Comparison of ENCODE assay signal across 8 cellular contexts in genomic region chr1:154607748-154608521, GRCh38. TPM values are rescaled to one million over a fixed set of nuclear protein-coding genes. Genes with fewer than 3 reads are reported as not detected.
DNase-seq lines count a peak whose midpoint lies in the region; ATAC-seq, FAIRE-seq and TF ChIP-seq lines count a peak whose summit lies in the region.

Gene ADAR, minus strand, starts transcription at chr1:154608186. Its CDS starts 180 bp downstream, at chr1:154608006.

- peak within 1 kb of the TSS; percentile 97 for H3K9ac ChIP-seq in HepG2 (ENCODE audit: insufficient read depth, low read depth, low read length)

- H3K4me3 Mint-ChIP-seq in activated CD4-positive, alpha-beta T cell treated with anti-CD3 and anti-CD28 coated beads, Interleukin-2, amount 10 ng/mL, durations not matched to agents 7 days and 5 days = peak within 1 kb of the TSS; percentile 89

- peaks cover 72% of the 10 kb centered on the region for H3K4me1 Mint-ChIP-seq in activated CD4-positive, alpha-beta T cell treated with anti-CD3 and anti-CD28 coated beads, Interleukin-2, amount 10 ng/mL, durations not matched to agents 7 days and 5 days

- TF ChIP-seq POLR2A in GM18951 (IDR thresholded peaks at IDR 0.05; ENCODE audit: extremely low read depth, insufficient read depth, insufficient read length) = peak; percentile 82
- peak; percentile 31 to 39; a peak in 2 of 4 replicates for TF ChIP-seq POLR2A in HepG2 (IDR thresholded peaks at IDR 0.05; ENCODE audit: insufficient read depth in 1 of 2, low read depth in 2 of 2, low read length in 2 of 2)

- WGBS in HepG2 (ENCODE audit: low lambda C conversion rate) = under 1% methylated on average over 16 of the region's 61 CpGs

- H3K9me3 Mint-ChIP-seq in activated CD4-positive, alpha-beta T cell treated with anti-CD3 and anti-CD28 coated beads, Interleukin-2, amount 10 ng/mL, durations not matched to agents 7 days and 5 days = no peaks in the 10 kb centered on the region

- intact Hi-C loops in HepG2 (cut with micrococcal nuclease; ENCODE audit: unreplicated experiment) = loop anchor here (5.0 kb wide), 1 partner anchor 51 kb away; the partner anchor contains the start of gene UBE2Q1

- H3K4me3 ChIP-seq in AG09309 (ENCODE audit: control insufficient read depth, low read depth, low read length) (peak within 1 kb of the TSS; percentile 52), HepG2 (replicated peaks in 1 of 3; ENCODE audit: insufficient read depth in 1 of 3, low read depth in 2 of 3, low read length in 3 of 3) (peak within 1 kb of the TSS; percentile 59 to 98 (median 87))

- peaks cover 42% of the 10 kb centered on the region for H3K36me3 Mint-ChIP-seq in activated CD4-positive, alpha-beta T cell treated with anti-CD3 and anti-CD28 coated beads, Interleukin-2, amount 10 ng/mL, durations not matched to agents 7 days and 5 days (ENCODE audit: low read depth)

- POLR2A ChIA-PET in activated CD4-positive, alpha-beta T cell treated with anti-CD3 and anti-CD28 coated beads, Interleukin-2, amount 10 ng/mL, durations not matched to agents 7 days and 5 days (lab: Charles Lee) = interaction anchor here (0.9 kb wide), 1 partner anchor 14 kb away, joined by 4 read pairs; no protein-coding TSS in a partner anchor
- POLR2A ChIA-PET in HepG2 (lab: Yijun Ruan, JAX) = interaction anchor here (0.6 to 1.4 kb wide), 7 partner anchors 19 to 1759 kb away, joined by 3 to 13 read pairs (median 3); no protein-coding TSS in a partner anchor

- peaks cover 37% of the 10 kb centered on the region for H4K20me1 ChIP-seq in HepG2 (ENCODE audit: insufficient read depth, low read length)

- 0 out of 4 replicates have a peak, but pooled peaks of 1 of the 2 experiments have one; percentile 9 for TF ChIP-seq EP300 in HepG2 (IDR thresholded peaks at IDR 0.05; ENCODE audit: low read depth in 2 of 2, low read length in 2 of 2)
- TF ChIP-seq EP300 in HepG2 (CRISPR knock-in tag; IDR thresholded peaks at IDR 0.05; ENCODE audit: borderline replicate concordance) = no peak

- no peak within 1 kb of the TSS for H2AFZ ChIP-seq in HepG2 (ENCODE audit: low read length)

- TF ChIP-seq CTCF in AG09309 (IDR thresholded peaks at IDR 0.05; ENCODE audit: control insufficient read depth, insufficient read depth, low read depth, low read length, missing control alignments) (no peak), HepG2 (CRISPR knock-in tag; IDR thresholded peaks at IDR 0.05) (no peak)

- H3K9me3 ChIP-seq in HepG2 (ENCODE audit: low read length) = no peaks in the 10 kb centered on the region

- peaks cover 52% of the 10 kb centered on the region for H3K4me1 ChIP-seq in HepG2 (ENCODE audit: insufficient read depth, low read length)

- peak within 1 kb of the TSS; percentile 96 for H3K27ac Mint-ChIP-seq in activated CD4-positive, alpha-beta T cell treated with anti-CD3 and anti-CD28 coated beads, Interleukin-2, amount 10 ng/mL, durations not matched to agents 7 days and 5 days

- in situ Hi-C loops in GM18951 (cut with MboI; ENCODE audit: low sequenced_read_pairs, unreplicated experiment) (no loop called here), HepG2 (cut with HindIII; ENCODE audit: extremely low pct_ligation_motif_present, low pct_unique_long_range_greater_than_20kb) (no loop called here)

- peak; percentile 49; the same call in 1 of the 2 replicates for TF ChIP-seq RAD21 in HepG2 (CRISPR knock-in tag; IDR thresholded peaks at IDR 0.05)

- BruUV-seq in HepG2 (replicated peaks; lab: Mats Ljungman, UMichigan) = no TSS peak

- no peaks in the 10 kb centered on the region for H3K27me3 Mint-ChIP-seq in activated CD4-positive, alpha-beta T cell treated with anti-CD3 and anti-CD28 coated beads, Interleukin-2, amount 10 ng/mL, durations not matched to agents 7 days and 5 days

- H3K4me2 ChIP-seq in HepG2 (ENCODE audit: low read depth, low read length) = peak within 1 kb of the TSS; percentile 73

- peaks cover 89% of the 10 kb centered on the region for H3K79me2 ChIP-seq in HepG2 (ENCODE audit: insufficient read depth, low read length)

- DNase-seq in AG09309 (ENCODE audit: low read depth) = peak; percentile 98
- DNase-seq in NCI-H510A (lab: John Stamatoyannopoulos, UW) = peak; percentile 87
- peak; percentile 97 for DNase-seq in activated CD4-positive, alpha-beta T cell treated with anti-CD3 and anti-CD28 coated beads, Interleukin-2, amount 10 ng/mL, durations not matched to agents 7 days and 5 days
- peak; percentile 96 for DNase-seq in dedifferentiated amniotic fluid mesenchymal stem cell (ENCODE audit: extremely low spot score)
- DNase-seq in HepG2 (ENCODE audit: low spot score) = peak; percentile 93
- DNase-seq in stimulated activated CD4-positive, alpha-beta T cell treated with anti-CD3 and anti-CD28 coated beads, Interleukin-2, amount 100 ng/mL, for 48 hours = peak; percentile 80 to 84

- H3K27ac ChIP-seq in HepG2 (ENCODE audit: extremely low read length, insufficient read depth, low read length) = peak within 1 kb of the TSS; percentile 98

- ATAC-seq in HG03342 (IDR thresholded peaks at IDR 0.05; ENCODE audit: unreplicated experiment) (peak; percentile 65), HepG2 (peak; percentile 86)

- CTCF ChIA-PET in activated CD4-positive, alpha-beta T cell treated with anti-CD3 and anti-CD28 coated beads, Interleukin-2, amount 10 ng/mL, durations not matched to agents 7 days and 5 days (lab: Charles Lee) = interaction anchor here (0.6 to 1.1 kb wide), 5 partner anchors 16 to 378 kb away, joined by 3 to 6 read pairs (median 4); no protein-coding TSS in a partner anchor
- CTCF ChIA-PET in HepG2 (lab: Yijun Ruan, JAX; ENCODE audit: low intra/inter-chr PET ratio, low total read pairs) = no interaction called here

- H3K27me3 ChIP-seq in HepG2 (ENCODE audit: control insufficient read depth in 1 of 2, insufficient read depth in 2 of 2, low read length in 2 of 2) = no peaks in the 10 kb centered on the region; a peak in 1 of 5 replicates

- peaks cover 0 to 14% of the 10 kb centered on the region in 2 experiments; a peak in 1 of 5 replicates for H3K36me3 ChIP-seq in HepG2 (replicated peaks in 1 of 2; ENCODE audit: control insufficient read depth in 1 of 2, insufficient read depth in 2 of 2, low read length in 2 of 2)

- FAIRE-seq in HepG2 (lab: Jason Lieb, UNC) = peak; percentile 83

TF ChIP-seq in HepG2, 621 proteins besides CTCF, POLR2A, EP300 and RAD21 (continues in another document):
- peak; percentile 28; the same call in 1 of the 2 replicates for TF ChIP-seq ZNF224 (CRISPR knock-in tag; IDR thresholded peaks at IDR 0.05)
- TF ChIP-seq HNRNPL (IDR thresholded peaks at IDR 0.05; ENCODE audit: low read depth, low read length) = no peak
- TF ChIP-seq ZNF274 (CRISPR knock-in tag; IDR thresholded peaks at IDR 0.05) = no peak; the same call in 1 of the 2 replicates
- no peak for TF ChIP-seq STAG1 (CRISPR knock-in tag; IDR thresholded peaks at IDR 0.05)
- TF ChIP-seq ZNF30 (CRISPR knock-in tag; IDR thresholded peaks at IDR 0.05) = no peak
- TF ChIP-seq GTF3A (CRISPR knock-in tag; conservative IDR thresholded peaks at IDR 0.05) = no peak
- TF ChIP-seq ATRX (CRISPR knock-in tag; IDR thresholded peaks at IDR 0.05; ENCODE audit: borderline replicate concordance) = no peak
- TF ChIP-seq CCDC6 (CRISPR knock-in tag; IDR thresholded peaks at IDR 0.05) = no peak
- TF ChIP-seq ZNF350 (CRISPR knock-in tag; IDR thresholded peaks at IDR 0.05; ENCODE audit: borderline replicate concordance, low read depth) = no peak; the same call in 1 of the 2 replicates
- TF ChIP-seq ZNF616 (CRISPR knock-in tag; IDR thresholded peaks at IDR 0.05; ENCODE audit: low read depth) = no peak
- peak; percentile 68; the same call in 1 of the 2 replicates for TF ChIP-seq ARNT2 (CRISPR knock-in tag; IDR thresholded peaks at IDR 0.05; ENCODE audit: low read depth)
- no peak; the same call in 1 of the 2 replicates for TF ChIP-seq NR2F6 (IDR thresholded peaks at IDR 0.05)
- TF ChIP-seq NR2F6 (CRISPR knock-in tag; IDR thresholded peaks at IDR 0.05) = no peak
- no peak for TF ChIP-seq ZNF460 (CRISPR knock-in tag; IDR thresholded peaks at IDR 0.05; ENCODE audit: borderline replicate concordance)
- TF ChIP-seq TRIM24 (CRISPR knock-in tag; IDR thresholded peaks at IDR 0.05) = no peak
- no peak for TF ChIP-seq JDP2 (CRISPR knock-in tag; IDR thresholded peaks at IDR 0.05; ENCODE audit: borderline replicate concordance)
- no peak for TF ChIP-seq SOX13 (IDR thresholded peaks at IDR 0.05)
- TF ChIP-seq SOX13 (CRISPR knock-in tag; conservative IDR thresholded peaks at IDR 0.05 in 1 of 2, IDR thresholded peaks at IDR 0.05 in 1 of 2) = no peak; a peak in 1 of 4 replicates
- TF ChIP-seq ZNF724P (CRISPR knock-in tag; IDR thresholded peaks at IDR 0.05; ENCODE audit: borderline replicate concordance) = no peak

RNA-seq across cellular contexts. Expression of gene ADAR, which starts in this region (rescaled TPM):
- 100 to 1,000 TPM; 384 to 394 TPM for total RNA-seq in activated CD4-positive, alpha-beta T cell treated with anti-CD3 and anti-CD28 coated beads, Interleukin-2, amount 10 ng/mL, durations not matched to agents 7 days and 5 days
- total RNA-seq in HepG2 (2016; rRNA removed; fragmentation: Illumina TruSeq; extraction: Trizol) = 70.8 and 94.6 TPM in 2 replicates
- 9.0 and 11.2 TPM in 2 replicates for total RNA-seq in HepG2 (2016; cell fraction: cytosol; rRNA removed; fragmentation: Illumina TruSeq; extraction: Trizol; ENCODE audit: low read depth)
- total RNA-seq in HepG2 (2016; cell fraction: insoluble cytoplasmic fraction; rRNA removed; fragmentation: Illumina TruSeq; extraction: Trizol) = 68.0 and 86.8 TPM in 2 replicates
- total RNA-seq in HepG2 (2016; cell fraction: membrane; rRNA removed; fragmentation: Illumina TruSeq; extraction: Trizol) = 39.0 and 39.7 TPM in 2 replicates
- 58.4 and 70.1 TPM in 2 replicates for total RNA-seq in HepG2 (2016; cell fraction: nucleus; rRNA removed; fragmentation: Illumina TruSeq; extraction: Trizol)
- 78.6 and 86.2 TPM in 2 replicates for polyA plus RNA-seq in HepG2 (2011; rRNA removed)
- 50.2 and 58.9 TPM in 2 replicates for polyA plus RNA-seq in HepG2 (2011; cell fraction: cytosol; rRNA removed)
- polyA plus RNA-seq in HepG2 (2011; cell fraction: nucleus; rRNA removed) = 99.9 and 117 TPM in 2 replicates
- 46.2 and 48.4 TPM in 2 replicates for polyA plus RNA-seq in HepG2 (2012)
- polyA plus RNA-seq in HepG2 (2016; cell fraction: cytosol; fragmentation: Illumina TruSeq; extraction: Trizol; ENCODE audit: low read depth) = 2.9 and 3.4 TPM in 2 replicates
- polyA plus RNA-seq in HepG2 (2016; cell fraction: insoluble cytoplasmic fraction; fragmentation: Illumina TruSeq; extraction: Trizol; ENCODE audit: low read depth) = 65.0 and 73.2 TPM in 2 replicates
- polyA plus RNA-seq in HepG2 (2016; cell fraction: membrane; fragmentation: Illumina TruSeq; extraction: Trizol; ENCODE audit: low read depth) = 14.8 and 16.7 TPM in 2 replicates
- 73.4 and 80.3 TPM in 2 replicates for polyA plus RNA-seq in HepG2 (2016; cell fraction: nucleus; fragmentation: Illumina TruSeq; extraction: Trizol; ENCODE audit: insufficient read depth, low read depth)
- 183 and 405 TPM in 2 replicates for polyA minus RNA-seq in HepG2 (2011; rRNA and poly(A)+ RNA removed; ENCODE audit: low replicate concordance)
- polyA minus RNA-seq in HepG2 (2011; cell fraction: cytosol; rRNA and poly(A)+ RNA removed) = 60.8 and 69.1 TPM in 2 replicates
- 94.0 and 140 TPM in 2 replicates for polyA minus RNA-seq in HepG2 (2011; cell fraction: nucleus; rRNA and poly(A)+ RNA removed)

Comparison
In these comparisons a context has a peak if more than half of its experiments do, and no peak if none do; other contexts are left out.
1. Peak in every context shown above with its lines: DNase-seq, ATAC-seq, H3K4me3 ChIP-seq and H3K27ac ChIP-seq.